In the genomic region with DNA sequence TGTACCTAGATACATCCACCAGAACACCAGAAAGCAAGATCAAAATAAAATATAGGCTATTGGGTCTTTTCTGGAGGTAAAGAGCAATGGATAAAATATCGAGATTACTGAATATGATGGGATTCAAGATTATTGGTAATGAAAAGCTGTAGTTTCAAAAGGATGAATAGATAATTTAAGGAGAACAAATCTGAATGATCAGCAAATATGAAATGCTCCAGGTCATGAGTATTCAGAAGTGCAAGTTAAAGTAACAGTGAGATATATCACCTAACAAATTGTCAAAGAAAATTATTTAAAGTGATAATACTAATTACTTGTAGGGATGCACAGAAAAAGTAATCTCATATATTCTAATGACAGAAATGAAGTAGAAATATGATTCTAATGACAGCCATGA, we compare ENCODE assay signal across 4 cellular contexts.
A peak's percentile ranks its signal among the peaks of the same experiment; 100 is the strongest.
TF ChIP-seq lines count a peak whose summit lies in the region.

No MANE protein-coding gene starts in this region.

TF ChIP-seq in HepG2, 621 proteins besides CTCF, POLR2A, EP300 and RAD21:
- TF ChIP-seq MAFK (conservative IDR thresholded peaks at IDR 0.05 in 1 of 2, IDR thresholded peaks at IDR 0.05 in 1 of 2; ENCODE audit: low read length in 2 of 2) (peak; percentile 52 to 65), PAF1 (CRISPR knock-in tag; IDR thresholded peaks at IDR 0.05) (no peak), MAFF (IDR thresholded peaks at IDR 0.05; ENCODE audit: low read depth, low read length) (peak; percentile 52; the same call in 1 of the 2 replicates)

TF ChIP-seq in A549, 52 proteins besides CTCF, POLR2A, EP300 and RAD21:
- TF ChIP-seq, protein P1, sequence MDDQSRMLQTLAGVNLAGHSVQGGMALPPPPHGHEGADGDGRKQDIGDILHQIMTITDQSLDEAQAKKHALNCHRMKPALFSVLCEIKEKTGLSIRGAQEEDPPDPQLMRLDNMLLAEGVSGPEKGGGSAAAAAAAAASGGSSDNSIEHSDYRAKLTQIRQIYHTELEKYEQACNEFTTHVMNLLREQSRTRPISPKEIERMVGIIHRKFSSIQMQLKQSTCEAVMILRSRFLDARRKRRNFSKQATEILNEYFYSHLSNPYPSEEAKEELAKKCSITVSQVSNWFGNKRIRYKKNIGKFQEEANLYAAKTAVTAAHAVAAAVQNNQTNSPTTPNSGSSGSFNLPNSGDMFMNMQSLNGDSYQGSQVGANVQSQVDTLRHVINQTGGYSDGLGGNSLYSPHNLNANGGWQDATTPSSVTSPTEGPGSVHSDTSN (IDR thresholded peaks at IDR 0.05), result no peak
- TF ChIP-seq MAFK (IDR thresholded peaks at IDR 0.05; ENCODE audit: partially characterized antibody), result peak; percentile 46
- no peak for TF ChIP-seq KDM5A (IDR thresholded peaks at IDR 0.05)
- no peak for TF ChIP-seq CHD4 (IDR thresholded peaks at IDR 0.05; ENCODE audit: borderline replicate concordance)

TF ChIP-seq in IMR-90, 13 proteins besides CTCF, POLR2A, EP300 and RAD21:
- peak; percentile 33; the same call in 1 of the 2 replicates for TF ChIP-seq MAFK (IDR thresholded peaks at IDR 0.05; ENCODE audit: low read depth, low read length)
- no peak for TF ChIP-seq RFX5 (IDR thresholded peaks at IDR 0.05; ENCODE audit: low read depth, low read length)

TF ChIP-seq in K562, 482 proteins besides CTCF, POLR2A, EP300 and RAD21:
- TF ChIP-seq ZNF316 (IDR thresholded peaks at IDR 0.05) (peak; percentile 30; the same call in 1 of the 2 replicates), CHD1 (IDR thresholded peaks at IDR 0.05; ENCODE audit: low read length) (no peak), RBM15 (IDR thresholded peaks at IDR 0.05; ENCODE audit: insufficient read depth, low read length) (no peak)
